ENCODE assay signal across 8 cellular contexts in the genomic region with DNA sequence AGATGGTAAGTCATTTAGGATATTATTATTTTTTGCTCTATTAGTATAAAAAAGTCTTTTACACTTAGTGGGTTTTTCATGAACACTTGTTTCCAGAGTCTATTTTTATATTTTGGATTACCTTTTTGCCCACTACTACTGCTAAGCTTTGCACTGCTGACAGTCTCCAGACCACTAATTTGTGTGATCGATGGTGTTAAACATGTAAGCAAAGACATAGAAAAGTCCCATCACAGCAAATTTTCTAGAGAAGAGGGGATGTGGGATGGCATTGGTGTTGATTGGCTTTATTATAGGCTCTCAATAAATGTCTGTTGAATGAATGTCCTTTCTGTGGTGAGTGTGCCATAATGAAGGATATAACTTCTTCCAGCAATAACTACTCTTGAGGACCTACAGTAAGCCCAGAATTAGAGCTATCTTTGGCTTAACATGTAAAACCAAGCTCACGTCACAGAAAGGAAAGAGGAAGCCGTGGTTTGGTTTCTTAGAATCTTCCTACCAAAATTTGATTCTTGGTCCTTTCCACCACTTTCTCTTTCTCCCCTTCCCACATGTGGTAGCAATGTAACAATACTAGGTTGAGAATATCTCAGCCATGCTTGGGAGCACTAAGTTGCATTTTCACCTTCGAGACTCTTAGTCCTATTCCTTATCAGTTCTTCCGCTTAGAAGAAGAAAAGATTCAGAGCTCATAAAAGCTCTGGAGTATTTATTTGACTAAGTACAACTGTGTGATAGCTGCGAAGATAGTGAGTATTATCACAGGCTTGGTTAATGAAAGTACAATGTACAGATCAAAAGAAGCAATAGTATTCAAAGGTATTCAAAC.
DNase-seq lines count a peak whose midpoint lies in the region; ATAC-seq and TF ChIP-seq lines count a peak whose summit lies in the region.

No MANE protein-coding gene starts in this region.

- H3K36me3 ChIP-seq in mucosa of descending colon (ENCODE audit: low read depth): no peaks in the 10 kb centered on the region

- intact Hi-C loops in mucosa of descending colon (cut with DNase I, micrococcal nuclease): no loop called here

- DNase-seq in NOMO-1 treated with dmso at 0.1 percent for 144 hours (lab: John Stamatoyannopoulos, UW; ENCODE audit: unreplicated experiment) (peak; percentile 32), mucosa of descending colon (no peak), foreskin melanocyte (no peak), NCI-H2227 (lab: John Stamatoyannopoulos, UW; ENCODE audit: unreplicated experiment) (no peak), GM13977 (ENCODE audit: low spot score) (no peak)

- ATAC-seq in GM18907 (IDR thresholded peaks at IDR 0.05; ENCODE audit: unreplicated experiment) (peak; percentile 56), HG02678 (IDR thresholded peaks at IDR 0.05; ENCODE audit: unreplicated experiment) (peak; percentile 63), mucosa of descending colon (peak; percentile 37), SK-N-SH treated with all-trans-retinoic acid at 6 μM for 48 hours (no peak)

- no peaks in the 10 kb centered on the region for H3K9me3 ChIP-seq in mucosa of descending colon

- H3K4me1 ChIP-seq in mucosa of descending colon (ENCODE audit: low read depth): peaks cover 26% of the 10 kb centered on the region

- TF ChIP-seq CTCF in mucosa of descending colon (IDR thresholded peaks at IDR 0.05) (no peak), GM13977 (IDR thresholded peaks at IDR 0.05; ENCODE audit: extremely low read depth, insufficient read depth, missing control alignments) (no peak)

- in situ Hi-C loops in GM13977 (cut with MboI; ENCODE audit: low pct_unique_long_range_greater_than_20kb, low sequenced_read_pairs, unreplicated experiment): no loop called here

- no peak overlapping the region for H3K4me3 ChIP-seq in mucosa of descending colon

TF ChIP-seq in SK-N-SH treated with all-trans-retinoic acid at 6 μM for 48 hours, 23 proteins besides CTCF, POLR2A, EP300 and RAD21:
- TF ChIP-seq ZFP3 (CRISPR knock-in tag; IDR thresholded peaks at IDR 0.05): no peak
- no peak for TF ChIP-seq ZC3H10 (CRISPR knock-in tag; IDR thresholded peaks at IDR 0.05)
- TF ChIP-seq, protein P1, sequence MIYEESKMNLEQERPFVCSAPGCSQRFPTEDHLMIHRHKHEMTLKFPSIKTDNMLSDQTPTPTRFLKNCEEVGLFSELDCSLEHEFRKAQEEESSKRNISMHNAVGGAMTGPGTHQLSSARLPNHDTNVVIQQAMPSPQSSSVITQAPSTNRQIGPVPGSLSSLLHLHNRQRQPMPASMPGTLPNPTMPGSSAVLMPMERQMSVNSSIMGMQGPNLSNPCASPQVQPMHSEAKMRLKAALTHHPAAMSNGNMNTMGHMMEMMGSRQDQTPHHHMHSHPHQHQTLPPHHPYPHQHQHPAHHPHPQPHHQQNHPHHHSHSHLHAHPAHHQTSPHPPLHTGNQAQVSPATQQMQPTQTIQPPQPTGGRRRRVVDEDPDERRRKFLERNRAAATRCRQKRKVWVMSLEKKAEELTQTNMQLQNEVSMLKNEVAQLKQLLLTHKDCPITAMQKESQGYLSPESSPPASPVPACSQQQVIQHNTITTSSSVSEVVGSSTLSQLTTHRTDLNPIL (CRISPR knock-in tag; IDR thresholded peaks at IDR 0.05; ENCODE audit: low read depth): no peak
- no peak for TF ChIP-seq BACH2 (CRISPR knock-in tag; IDR thresholded peaks at IDR 0.05; ENCODE audit: borderline replicate concordance)
- no peak for TF ChIP-seq ZNF70 (CRISPR knock-in tag; IDR thresholded peaks at IDR 0.05)
- no peak for TF ChIP-seq ZNF565 (CRISPR knock-in tag; conservative IDR thresholded peaks at IDR 0.05; ENCODE audit: low read depth)
- no peak for TF ChIP-seq SNAI2 (CRISPR knock-in tag; IDR thresholded peaks at IDR 0.05)
- TF ChIP-seq ZFP30 (CRISPR knock-in tag; IDR thresholded peaks at IDR 0.05): no peak
- no peak for TF ChIP-seq TOX (CRISPR knock-in tag; IDR thresholded peaks at IDR 0.05; ENCODE audit: borderline replicate concordance)
- TF ChIP-seq, protein P2, sequence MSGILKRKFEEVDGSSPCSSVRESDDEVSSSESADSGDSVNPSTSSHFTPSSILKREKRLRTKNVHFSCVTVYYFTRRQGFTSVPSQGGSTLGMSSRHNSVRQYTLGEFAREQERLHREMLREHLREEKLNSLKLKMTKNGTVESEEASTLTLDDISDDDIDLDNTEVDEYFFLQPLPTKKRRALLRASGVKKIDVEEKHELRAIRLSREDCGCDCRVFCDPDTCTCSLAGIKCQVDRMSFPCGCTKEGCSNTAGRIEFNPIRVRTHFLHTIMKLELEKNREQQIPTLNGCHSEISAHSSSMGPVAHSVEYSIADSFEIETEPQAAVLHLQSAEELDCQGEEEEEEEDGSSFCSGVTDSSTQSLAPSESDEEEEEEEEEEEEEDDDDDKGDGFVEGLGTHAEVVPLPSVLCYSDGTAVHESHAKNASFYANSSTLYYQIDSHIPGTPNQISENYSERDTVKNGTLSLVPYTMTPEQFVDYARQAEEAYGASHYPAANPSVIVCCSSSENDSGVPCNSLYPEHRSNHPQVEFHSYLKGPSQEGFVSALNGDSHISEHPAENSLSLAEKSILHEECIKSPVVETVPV (CRISPR knock-in tag; IDR thresholded peaks at IDR 0.05): no peak
- TF ChIP-seq RARB (CRISPR knock-in tag; IDR thresholded peaks at IDR 0.05): no peak
- TF ChIP-seq, protein P3, sequence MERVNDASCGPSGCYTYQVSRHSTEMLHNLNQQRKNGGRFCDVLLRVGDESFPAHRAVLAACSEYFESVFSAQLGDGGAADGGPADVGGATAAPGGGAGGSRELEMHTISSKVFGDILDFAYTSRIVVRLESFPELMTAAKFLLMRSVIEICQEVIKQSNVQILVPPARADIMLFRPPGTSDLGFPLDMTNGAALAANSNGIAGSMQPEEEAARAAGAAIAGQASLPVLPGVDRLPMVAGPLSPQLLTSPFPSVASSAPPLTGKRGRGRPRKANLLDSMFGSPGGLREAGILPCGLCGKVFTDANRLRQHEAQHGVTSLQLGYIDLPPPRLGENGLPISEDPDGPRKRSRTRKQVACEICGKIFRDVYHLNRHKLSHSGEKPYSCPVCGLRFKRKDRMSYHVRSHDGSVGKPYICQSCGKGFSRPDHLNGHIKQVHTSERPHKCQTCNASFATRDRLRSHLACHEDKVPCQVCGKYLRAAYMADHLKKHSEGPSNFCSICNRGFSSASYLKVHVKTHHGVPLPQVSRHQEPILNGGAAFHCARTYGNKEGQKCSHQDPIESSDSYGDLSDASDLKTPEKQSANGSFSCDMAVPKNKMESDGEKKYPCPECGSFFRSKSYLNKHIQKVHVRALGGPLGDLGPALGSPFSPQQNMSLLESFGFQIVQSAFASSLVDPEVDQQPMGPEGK (CRISPR knock-in tag; IDR thresholded peaks at IDR 0.05; ENCODE audit: borderline replicate concordance): no peak
- TF ChIP-seq GLIS3 (CRISPR knock-in tag; IDR thresholded peaks at IDR 0.05): no peak
- no peak for TF ChIP-seq ISL1 (CRISPR knock-in tag; IDR thresholded peaks at IDR 0.05)
- no peak for TF ChIP-seq PPARA (CRISPR knock-in tag; IDR thresholded peaks at IDR 0.05; ENCODE audit: borderline replicate concordance)
- no peak for TF ChIP-seq TCF4 (CRISPR knock-in tag; IDR thresholded peaks at IDR 0.05; ENCODE audit: borderline replicate concordance)
- TF ChIP-seq, protein P4, sequence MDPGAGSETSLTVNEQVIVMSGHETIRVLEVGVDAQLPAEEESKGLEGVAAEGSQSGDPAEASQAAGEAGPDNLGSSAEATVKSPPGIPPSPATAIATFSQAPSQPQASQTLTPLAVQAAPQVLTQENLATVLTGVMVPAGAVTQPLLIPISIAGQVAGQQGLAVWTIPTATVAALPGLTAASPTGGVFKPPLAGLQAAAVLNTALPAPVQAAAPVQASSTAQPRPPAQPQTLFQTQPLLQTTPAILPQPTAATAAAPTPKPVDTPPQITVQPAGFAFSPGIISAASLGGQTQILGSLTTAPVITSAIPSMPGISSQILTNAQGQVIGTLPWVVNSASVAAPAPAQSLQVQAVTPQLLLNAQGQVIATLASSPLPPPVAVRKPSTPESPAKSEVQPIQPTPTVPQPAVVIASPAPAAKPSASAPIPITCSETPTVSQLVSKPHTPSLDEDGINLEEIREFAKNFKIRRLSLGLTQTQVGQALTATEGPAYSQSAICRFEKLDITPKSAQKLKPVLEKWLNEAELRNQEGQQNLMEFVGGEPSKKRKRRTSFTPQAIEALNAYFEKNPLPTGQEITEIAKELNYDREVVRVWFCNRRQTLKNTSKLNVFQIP (CRISPR knock-in tag; IDR thresholded peaks at IDR 0.05; ENCODE audit: borderline replicate concordance, low read depth): no peak
